ENCODE assay signal across 21 cellular contexts in the genomic region with DNA sequence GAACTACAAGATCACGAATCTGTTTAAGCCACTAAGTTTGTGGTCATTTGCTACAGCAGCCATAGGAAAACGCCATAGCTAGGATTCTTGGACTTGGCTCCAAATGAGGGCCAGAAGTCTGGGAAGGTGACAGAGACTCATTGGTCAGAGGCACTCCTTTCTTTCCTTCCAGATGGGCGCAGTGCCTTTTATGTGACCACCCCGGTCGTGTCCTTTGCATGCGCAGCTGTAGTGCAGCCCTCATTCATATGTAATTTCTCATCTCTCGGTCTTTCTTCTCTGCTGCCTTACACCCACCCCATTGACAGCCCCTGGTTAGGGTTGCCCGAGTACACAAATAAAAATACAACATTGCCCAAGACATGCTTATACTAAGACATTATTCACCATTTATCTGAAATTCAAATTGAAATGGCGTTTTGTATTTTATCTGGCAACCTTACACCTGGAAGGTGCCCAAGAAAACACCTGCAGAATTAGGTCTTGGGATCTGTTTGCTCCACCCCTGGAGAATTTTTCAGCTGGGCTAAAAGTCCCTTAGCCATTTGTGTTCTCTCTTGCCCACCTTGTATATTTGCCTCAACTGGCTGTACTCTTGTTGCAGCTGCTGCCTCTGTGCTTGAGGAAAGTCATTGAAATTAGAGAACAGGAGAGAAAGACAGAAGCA. TPM values are rescaled to one million over a fixed set of nuclear protein-coding genes. Genes with fewer than 3 reads are reported as not detected.
A peak's percentile ranks its signal among the peaks of the same experiment; 100 is the strongest.
DNase-seq lines count a peak whose midpoint lies in the region; ATAC-seq and TF ChIP-seq lines count a peak whose summit lies in the region.
"Had no signal": no experiment of that assay in that cellular context is flagged by ENCODE, and none has a peak within 500 bp of the region (broad histone marks: within the 10 kb centered on the region; RNA-seq: fewer than 3 reads in every experiment).

No MANE protein-coding gene starts in this region.

- no peaks in the 10 kb centered on the region for H3K4me1 Mint-ChIP-seq in activated CD8-positive, alpha-beta memory T cell treated with anti-CD3 and anti-CD28 coated beads, Interleukin-2, amount 10 ng/mL, durations not matched to agents 7 days and 5 days
- no peaks in the 10 kb centered on the region for H3K4me1 Mint-ChIP-seq in osteocyte (ENCODE audit: unreplicated experiment)
- H3K4me1 Mint-ChIP-seq in effector memory CD8-positive, alpha-beta T cell (ENCODE audit: low read depth in 2 of 2): no peaks in the 10 kb centered on the region
- H3K4me1 Mint-ChIP-seq: B cell, IgD-negative memory B cell had no signal

- no peak overlapping the region for H3K4me3 ChIP-seq in coronary artery
- H3K4me3 ChIP-seq: BLaER1 treated with 17β-estradiol and CSF1 and Interleukin-3, amounts not matched to agents 10 nM and 100 nM had no signal

- no peaks in the 10 kb centered on the region for H3K9me3 Mint-ChIP-seq in activated CD8-positive, alpha-beta memory T cell treated with anti-CD3 and anti-CD28 coated beads, Interleukin-2, amount 10 ng/mL, durations not matched to agents 7 days and 5 days (ENCODE audit: low read depth)
- H3K9me3 Mint-ChIP-seq in osteocyte (ENCODE audit: unreplicated experiment): peaks cover 3% of the 10 kb centered on the region
- no peaks in the 10 kb centered on the region for H3K9me3 Mint-ChIP-seq in effector memory CD8-positive, alpha-beta T cell

- DNase-seq in activated CD8-positive, alpha-beta memory T cell treated with anti-CD3 and anti-CD28 coated beads, Interleukin-2, amount 10 ng/mL, durations not matched to agents 7 days and 5 days: peak; percentile 14
- DNase-seq in activated CD8-positive, alpha-beta memory T cell treated with anti-CD3 and anti-CD28 coated beads, Interleukin-2, amount 50 U/mL, for 4 hours: no peak
- DNase-seq in coronary artery (ENCODE audit: low spot score) (peak; percentile 3), osteocyte (ENCODE audit: extremely low spot score, unreplicated experiment) (peak; percentile 54), germinal center (ENCODE audit: low spot score) (no peak), head of caudate nucleus (no peak)
- no peak for DNase-seq in effector memory CD8-positive, alpha-beta T cell
- DNase-seq: 8988T; Calu3; CD8-positive, alpha-beta T cell; DMS79 treated with DMSO at 0.1 percent for 48 hours; GF-D8; HFFc6 had no signal

- intact Hi-C loops in head of caudate nucleus (cut with DNase I): no loop called here

- no peak overlapping the region for H3K4me3 Mint-ChIP-seq in activated CD8-positive, alpha-beta memory T cell treated with anti-CD3 and anti-CD28 coated beads, Interleukin-2, amount 10 ng/mL, durations not matched to agents 7 days and 5 days
- no peak overlapping the region for H3K4me3 Mint-ChIP-seq in osteocyte (ENCODE audit: unreplicated experiment)
- no peak overlapping the region for H3K4me3 Mint-ChIP-seq in effector memory CD8-positive, alpha-beta T cell
- H3K4me3 Mint-ChIP-seq: B cell; CD8-positive, alpha-beta T cell; HFFc6; IgD-negative memory B cell had no signal

- ATAC-seq in activated CD8-positive, alpha-beta memory T cell treated with anti-CD3 and anti-CD28 coated beads, Interleukin-2, amount 10 ng/mL, durations not matched to agents 7 days and 5 days: no peak
- ATAC-seq in HG03565 (IDR thresholded peaks at IDR 0.05; ENCODE audit: unreplicated experiment): no peak
- ATAC-seq in effector memory CD8-positive, alpha-beta T cell (replicated peaks): no peak
- ATAC-seq: CD8-positive, alpha-beta T cell; HCT116; HepG2 had no signal

- H3K27ac Mint-ChIP-seq in activated CD8-positive, alpha-beta memory T cell treated with anti-CD3 and anti-CD28 coated beads, Interleukin-2, amount 10 ng/mL, durations not matched to agents 7 days and 5 days: no peak overlapping the region
- no peak overlapping the region for H3K27ac Mint-ChIP-seq in osteocyte (ENCODE audit: unreplicated experiment)
- no peak overlapping the region for H3K27ac Mint-ChIP-seq in effector memory CD8-positive, alpha-beta T cell
- H3K27ac Mint-ChIP-seq: B cell; CD8-positive, alpha-beta T cell; HFFc6; IgD-negative memory B cell had no signal

- CTCF ChIA-PET in activated CD8-positive, alpha-beta memory T cell treated with anti-CD3 and anti-CD28 coated beads, Interleukin-2, amount 10 ng/mL, durations not matched to agents 7 days and 5 days (lab: Charles Lee): no interaction called here

- H3K27me3 Mint-ChIP-seq in activated CD8-positive, alpha-beta memory T cell treated with anti-CD3 and anti-CD28 coated beads, Interleukin-2, amount 10 ng/mL, durations not matched to agents 7 days and 5 days: peaks cover 10% of the 10 kb centered on the region
- H3K27me3 Mint-ChIP-seq in osteocyte (ENCODE audit: unreplicated experiment): peaks cover 26% of the 10 kb centered on the region
- H3K27me3 Mint-ChIP-seq in effector memory CD8-positive, alpha-beta T cell: peaks cover 12 to 28% of the 10 kb centered on the region in 2 donors

- no peak overlapping the region for H3K27ac ChIP-seq in coronary artery
- H3K27ac ChIP-seq: BLaER1 treated with 17β-estradiol and CSF1 and Interleukin-3, amounts not matched to agents 10 nM and 100 nM had no signal

- TF ChIP-seq CTCF in coronary artery (IDR thresholded peaks at IDR 0.05): no peak
- TF ChIP-seq CTCF in osteocyte (IDR thresholded peaks at IDR 0.05): no peak

- H3K36me3 Mint-ChIP-seq in activated CD8-positive, alpha-beta memory T cell treated with anti-CD3 and anti-CD28 coated beads, Interleukin-2, amount 10 ng/mL, durations not matched to agents 7 days and 5 days: no peaks in the 10 kb centered on the region
- no peaks in the 10 kb centered on the region for H3K36me3 Mint-ChIP-seq in osteocyte (ENCODE audit: unreplicated experiment)
- no peaks in the 10 kb centered on the region for H3K36me3 Mint-ChIP-seq in effector memory CD8-positive, alpha-beta T cell (ENCODE audit: insufficient read depth)
- H3K36me3 Mint-ChIP-seq: CD8-positive, alpha-beta T cell had no signal

RNA-seq across cellular contexts. Expression of gene CCKAR, which starts 21.9 kb away (rescaled TPM):
- total RNA-seq in activated CD8-positive, alpha-beta memory T cell treated with anti-CD3 and anti-CD28 coated beads, Interleukin-2, amount 10 ng/mL, durations not matched to agents 7 days and 5 days: not detected
- total RNA-seq in osteocyte: not detected in 2 replicates
- total RNA-seq: A673; B cell; Calu3; CD8-positive, alpha-beta T cell; H4; HepG2; HFFc6 had no signal

Comparison
In these comparisons a context has a peak if more than half of its experiments do, and no peak if none do; other contexts are left out.
1. DNase-seq: peak in activated CD8-positive, alpha-beta memory T cell treated with anti-CD3 and anti-CD28 coated beads, Interleukin-2, amount 10 ng/mL, durations not matched to agents 7 days and 5 days (single experiment), coronary artery (single experiment) and osteocyte (single experiment); none in activated CD8-positive, alpha-beta memory T cell treated with anti-CD3 and anti-CD28 coated beads, Interleukin-2, amount 50 U/mL, for 4 hours (single experiment), germinal center (single experiment), head of caudate nucleus (0 of 42) and effector memory CD8-positive, alpha-beta T cell (0 of 3).